In genomic region chr3:10552631-10552943, GRCh38 we compare ENCODE assay signal across 9 cellular contexts. TPM values are rescaled to one million over a fixed set of nuclear protein-coding genes. Genes with fewer than 3 reads are reported as not detected.
DNase-seq lines count a peak whose midpoint lies in the region; ATAC-seq lines count a peak whose summit lies in the region.
"Had no signal": no experiment of that assay in that cellular context is flagged by ENCODE, and none has a peak within 500 bp of the region (broad histone marks: within the 10 kb centered on the region; RNA-seq: fewer than 3 reads in every experiment).

No MANE protein-coding gene starts in this region.

- POLR2A ChIA-PET in activated CD8-positive, alpha-beta T cell treated with anti-CD3 and anti-CD28 coated beads, Interleukin-2, amount 10 ng/mL, durations not matched to agents 7 days and 5 days (lab: Charles Lee) = interaction anchor here (0.9 to 1.4 kb wide), 2 partner anchors 51 to 115 kb away, joined by 3 to 4 read pairs; no protein-coding TSS in a partner anchor

- H3K4me1 Mint-ChIP-seq in activated CD8-positive, alpha-beta T cell treated with anti-CD3 and anti-CD28 coated beads, Interleukin-2, amount 10 ng/mL, durations not matched to agents 7 days and 5 days (ENCODE audit: low read depth) = peaks cover 45% of the 10 kb centered on the region
- peaks cover 29 to 33% of the 10 kb centered on the region in 2 donors for H3K4me1 Mint-ChIP-seq in immature natural killer cell

- no peaks in the 10 kb centered on the region for H3K36me3 Mint-ChIP-seq in activated CD8-positive, alpha-beta T cell treated with anti-CD3 and anti-CD28 coated beads, Interleukin-2, amount 10 ng/mL, durations not matched to agents 7 days and 5 days (ENCODE audit: low read depth)
- peaks cover 0 to 3% (median 0%) of the 10 kb centered on the region in 3 donors for H3K36me3 Mint-ChIP-seq in immature natural killer cell

- peaks cover 2% of the 10 kb centered on the region for H3K27me3 Mint-ChIP-seq in activated CD8-positive, alpha-beta T cell treated with anti-CD3 and anti-CD28 coated beads, Interleukin-2, amount 10 ng/mL, durations not matched to agents 7 days and 5 days (ENCODE audit: low read depth)
- H3K27me3 Mint-ChIP-seq in immature natural killer cell (ENCODE audit: low read depth in 3 of 3) = peaks cover 0 to 6% (median 3%) of the 10 kb centered on the region in 3 donors

- ATAC-seq in activated CD8-positive, alpha-beta T cell treated with anti-CD3 and anti-CD28 coated beads, Interleukin-2, amount 10 ng/mL, durations not matched to agents 7 days and 5 days = peak; percentile 44
- ATAC-seq in GM21576 (IDR thresholded peaks at IDR 0.05; ENCODE audit: unreplicated experiment) (no peak), HG03039 (IDR thresholded peaks at IDR 0.05; ENCODE audit: unreplicated experiment) (no peak), GM19035 (IDR thresholded peaks at IDR 0.05; ENCODE audit: unreplicated experiment) (no peak)

- H3K4me3 Mint-ChIP-seq in activated CD8-positive, alpha-beta T cell treated with anti-CD3 and anti-CD28 coated beads, Interleukin-2, amount 10 ng/mL, durations not matched to agents 7 days and 5 days = peak overlapping the region; percentile 19
- H3K4me3 Mint-ChIP-seq in immature natural killer cell = peak overlapping the region; percentile 29 to 77 (median 72)

- CTCF ChIA-PET in activated CD8-positive, alpha-beta T cell treated with anti-CD3 and anti-CD28 coated beads, Interleukin-2, amount 10 ng/mL, durations not matched to agents 7 days and 5 days (lab: Charles Lee) = interaction anchor here (0.7 to 1.9 kb wide), 3 partner anchors 8 to 186 kb away, joined by 3 to 9 read pairs (median 4); no protein-coding TSS in a partner anchor

- peak; percentile 18 for DNase-seq in stimulated activated CD4-positive, alpha-beta T cell treated with anti-CD3 and anti-CD28 coated beads, Interleukin-4, amount 100 ng/mL, for 24 hours
- no peak for DNase-seq in stimulated activated CD4-positive, alpha-beta T cell treated with anti-CD3 and anti-CD28 coated beads, Interleukin-1b, Interleukin-23, amount 100 ng/mL, for 48 hours
- peak; percentile 28 for DNase-seq in activated CD8-positive, alpha-beta T cell treated with anti-CD3 and anti-CD28 coated beads, Interleukin-2, amount 10 ng/mL, durations not matched to agents 7 days and 5 days
- DNase-seq in immature natural killer cell (no peak), COLO829 (ENCODE audit: low spot score) (no peak)
- DNase-seq: NCI-H2029 had no signal

- H3K27ac Mint-ChIP-seq in activated CD8-positive, alpha-beta T cell treated with anti-CD3 and anti-CD28 coated beads, Interleukin-2, amount 10 ng/mL, durations not matched to agents 7 days and 5 days = peak overlapping the region; percentile 66
- peak overlapping the region; percentile 54 to 91 (median 76) for H3K27ac Mint-ChIP-seq in immature natural killer cell

- H3K9me3 Mint-ChIP-seq in activated CD8-positive, alpha-beta T cell treated with anti-CD3 and anti-CD28 coated beads, Interleukin-2, amount 10 ng/mL, durations not matched to agents 7 days and 5 days (ENCODE audit: insufficient read depth) = no peaks in the 10 kb centered on the region
- no peaks in the 10 kb centered on the region for H3K9me3 Mint-ChIP-seq in immature natural killer cell

RNA-seq across cellular contexts. Expression of gene ATP2B2, which starts 47.2 kb away (rescaled TPM):
- not detected for total RNA-seq in activated CD8-positive, alpha-beta T cell treated with anti-CD3 and anti-CD28 coated beads, Interleukin-2, amount 10 ng/mL, durations not matched to agents 7 days and 5 days
- not detected for polyA plus RNA-seq in immature natural killer cell

Comparison
In these comparisons a context has a peak if more than half of its experiments do, and no peak if none do; other contexts are left out.
1. DNase-seq: peak in stimulated activated CD4-positive, alpha-beta T cell treated with anti-CD3 and anti-CD28 coated beads, Interleukin-4, amount 100 ng/mL, for 24 hours (single experiment) and activated CD8-positive, alpha-beta T cell treated with anti-CD3 and anti-CD28 coated beads, Interleukin-2, amount 10 ng/mL, durations not matched to agents 7 days and 5 days (single experiment); none in stimulated activated CD4-positive, alpha-beta T cell treated with anti-CD3 and anti-CD28 coated beads, Interleukin-1b, Interleukin-23, amount 100 ng/mL, for 48 hours (single experiment), immature natural killer cell (0 of 3) and COLO829 (single experiment).